In the genomic region with DNA sequence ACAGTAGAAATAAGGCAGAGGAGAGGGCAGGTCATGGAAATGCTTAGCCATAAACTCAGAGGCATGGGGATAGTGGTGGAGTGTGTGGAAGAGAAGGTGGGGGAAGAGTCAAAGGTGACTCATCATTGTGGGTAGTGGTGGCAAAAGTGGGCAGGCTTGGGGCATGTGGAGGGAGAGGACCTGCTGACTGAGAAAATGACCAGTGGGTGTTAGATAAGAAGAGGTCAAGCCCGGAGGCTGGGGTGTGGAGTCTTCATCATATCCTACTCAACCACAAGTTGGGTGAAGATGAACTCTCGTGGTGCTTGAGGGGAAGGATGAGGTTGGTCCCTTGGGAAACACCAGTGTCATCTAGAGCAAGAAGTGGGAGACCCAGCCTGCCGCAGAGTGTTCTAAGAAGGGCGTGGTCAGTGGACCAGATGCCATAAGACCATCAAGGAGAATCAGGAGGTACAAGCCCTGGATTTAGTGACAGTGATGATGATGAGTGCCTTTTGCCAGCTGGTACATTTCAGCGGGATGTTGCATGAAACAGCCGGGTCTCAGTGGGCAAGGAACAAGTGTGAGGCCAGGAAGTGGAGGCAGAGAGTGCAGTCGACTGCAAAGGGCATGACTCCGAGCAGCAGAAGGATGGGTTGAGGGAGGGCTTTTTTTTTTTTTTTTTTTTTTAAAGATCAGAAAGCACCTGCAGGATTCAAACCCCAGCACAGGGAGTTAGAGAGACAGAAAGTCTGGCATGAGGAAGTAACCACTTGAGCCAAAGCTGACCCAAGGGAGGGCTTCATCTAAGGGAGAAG, we compare ENCODE assay signal across 9 cellular contexts.
A peak's percentile ranks its signal among the peaks of the same experiment; 100 is the strongest.
DNase-seq lines count a peak whose midpoint lies in the region; FAIRE-seq and TF ChIP-seq lines count a peak whose summit lies in the region.
"Had no signal": no experiment of that assay in that cellular context is flagged by ENCODE, and none has a peak within 500 bp of the region (broad histone marks: within the 10 kb centered on the region; RNA-seq: fewer than 3 reads in every experiment).

No MANE protein-coding gene starts in this region.

- CTCF ChIA-PET in Calu3 (lab: Charles Lee) = interaction anchor here (0.7 to 1.3 kb wide), 2 partner anchors 290 to 993 kb away, joined by 3 read pairs; no protein-coding TSS in a partner anchor

- H3K27me3 Mint-ChIP-seq in Calu3 (ENCODE audit: unreplicated experiment) = peaks cover 18% of the 10 kb centered on the region

- intact Hi-C loops in Calu3 (cut with micrococcal nuclease; ENCODE audit: unreplicated experiment) = no loop called here

- H3K27ac Mint-ChIP-seq in Calu3 (ENCODE audit: unreplicated experiment) = no peak overlapping the region

- H3K4me3 Mint-ChIP-seq in Calu3 (ENCODE audit: low read depth, unreplicated experiment) = no peak overlapping the region

- no peak for TF ChIP-seq CTCF in Calu3 (IDR thresholded peaks at IDR 0.05; ENCODE audit: unreplicated experiment)

- no peak for FAIRE-seq in H54 (lab: Jason Lieb, UNC)

- BruUV-seq in Calu3 (replicated peaks; lab: Mats Ljungman, UMichigan) = no TSS peak

- no peaks in the 10 kb centered on the region for H3K9me3 Mint-ChIP-seq in Calu3 (ENCODE audit: low read depth, unreplicated experiment)

- DNase-seq in SIG-M5 treated with dmso at 0.1 percent for 504 hours (lab: John Stamatoyannopoulos, UW; ENCODE audit: unreplicated experiment) (peak; percentile 32), SIG-M5 (lab: John Stamatoyannopoulos, UW) (no peak), H54 (ENCODE audit: insufficient read length, low spot score) (peak; percentile 54), NCI-H226 (peak; percentile 84), myocyte (ENCODE audit: low read depth) (peak; percentile 84), 8988T (no peak), Calu3 (no peak), NCI-H446 treated with DMSO at 0.1 percent for 48 hours (lab: John Stamatoyannopoulos, UW) (no peak)
- DNase-seq: WERI-Rb-1 had no signal

- H3K4me1 Mint-ChIP-seq in Calu3 (ENCODE audit: low read depth, unreplicated experiment) = peaks cover 24% of the 10 kb centered on the region

- no peak for TF ChIP-seq POLR2A in H54 (IDR thresholded peaks at IDR 0.05; ENCODE audit: low read depth, low read length)

- peaks cover 10% of the 10 kb centered on the region for H3K36me3 Mint-ChIP-seq in Calu3 (ENCODE audit: insufficient read depth, unreplicated experiment)

Comparison
In these comparisons a context has a peak if more than half of its experiments do, and no peak if none do; other contexts are left out.
1. DNase-seq: peak in SIG-M5 treated with dmso at 0.1 percent for 504 hours (single experiment), H54 (single experiment), NCI-H226 (single experiment) and myocyte (single experiment); none in SIG-M5 (single experiment), 8988T (single experiment), Calu3 (single experiment) and NCI-H446 treated with DMSO at 0.1 percent for 48 hours (single experiment).